In the genomic region with DNA sequence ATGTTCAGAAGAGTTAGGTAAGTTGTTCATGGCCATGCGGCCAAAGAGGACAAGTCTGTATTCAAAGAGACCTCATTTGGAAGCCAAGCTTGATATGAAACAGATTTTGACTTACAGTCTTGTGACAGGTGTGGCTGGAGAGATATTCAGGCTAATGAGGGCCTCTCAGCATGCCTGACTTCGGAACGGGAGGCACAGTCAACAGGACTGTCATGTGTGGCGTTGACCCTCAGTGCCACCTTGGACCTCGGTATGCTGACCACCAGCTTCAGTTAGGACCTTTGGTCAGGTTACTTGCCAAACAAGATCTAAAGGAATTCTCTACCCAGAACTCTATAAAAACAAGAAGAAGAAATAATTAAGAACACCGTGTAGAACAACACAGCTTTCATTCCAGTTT, we compare ENCODE assay signal across 9 cellular contexts.
"Had no signal": no experiment of that assay in that cellular context is flagged by ENCODE, and none has a peak within 500 bp of the region (broad histone marks: within the 10 kb centered on the region; RNA-seq: fewer than 3 reads in every experiment).

No MANE protein-coding gene starts in this region.

- H3K4me1 ChIP-seq: HAP-1 had no signal

- H3K4me3 ChIP-seq: GM23248, HAP-1 had no signal

- H3K4me1 Mint-ChIP-seq: IgD-negative memory B cell had no signal

- H3K27me3 Mint-ChIP-seq: IgD-negative memory B cell had no signal

- H3K27ac ChIP-seq: GM23248, HL-60 had no signal

- H2AFZ ChIP-seq: GM23248 had no signal

- H3K9me3 ChIP-seq: HAP-1 had no signal

- H3K36me3 ChIP-seq: HAP-1 had no signal

- H3K9me3 Mint-ChIP-seq: HFFc6, IgD-negative memory B cell had no signal

- H3K27ac Mint-ChIP-seq: HFFc6, IgD-negative memory B cell had no signal

- H3K36me3 Mint-ChIP-seq: IgD-negative memory B cell had no signal

- H3K4me3 Mint-ChIP-seq: HFFc6, IgD-negative memory B cell had no signal

- DNase-seq: GM23248, GOT3, H7, HFFc6 had no signal

- H3K9ac ChIP-seq: GM23248 had no signal

- ATAC-seq: HCT116, HepG2 had no signal
